ENCODE assay signal across 19 cellular contexts in the genomic region with DNA sequence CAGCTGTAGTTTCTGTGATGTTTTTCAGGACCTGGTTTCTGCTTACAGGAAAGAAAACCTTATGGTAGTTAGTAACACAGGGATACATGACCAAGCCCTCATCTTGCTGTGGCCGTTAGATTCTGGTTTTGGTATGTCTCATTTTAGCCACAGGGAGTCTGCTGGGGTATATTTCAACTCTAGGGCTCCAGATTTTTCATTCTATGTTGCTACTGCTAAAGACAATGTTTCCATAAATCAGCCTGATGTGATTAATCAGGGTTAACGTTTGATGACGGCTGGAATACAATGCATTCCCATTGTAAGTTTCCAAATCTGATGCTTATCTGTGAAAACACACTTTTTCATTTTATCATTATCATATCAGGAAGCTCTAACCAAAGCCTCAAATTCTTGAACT. TPM values are rescaled to one million over a fixed set of nuclear protein-coding genes. Genes with fewer than 3 reads are reported as not detected.
DNase-seq lines count a peak whose midpoint lies in the region; ATAC-seq and TF ChIP-seq lines count a peak whose summit lies in the region.
"Had no signal": no experiment of that assay in that cellular context is flagged by ENCODE, and none has a peak within 500 bp of the region (broad histone marks: within the 10 kb centered on the region; RNA-seq: fewer than 3 reads in every experiment).

No MANE protein-coding gene starts in this region.

- dilution Hi-C loops in mammary epithelial cell (cut with HindIII; ENCODE audit: low sequenced_read_pairs) = no loop called here

- no peak overlapping the region for H3K27ac ChIP-seq in mammary epithelial cell (ENCODE audit: insufficient read depth, low read depth, low read length)
- no peak overlapping the region for H3K27ac ChIP-seq in SK-N-SH (ENCODE audit: low read depth in 2 of 2, low read length in 1 of 2)
- H3K27ac ChIP-seq: transverse colon had no signal

- no peaks in the 10 kb centered on the region for H3K9me2 ChIP-seq in SK-N-SH

- ATAC-seq in mucosa of descending colon = no peak
- no peak for ATAC-seq in GM18505 (IDR thresholded peaks at IDR 0.05; ENCODE audit: unreplicated experiment)
- no peak for ATAC-seq in GM18867 (IDR thresholded peaks at IDR 0.05; ENCODE audit: unreplicated experiment)
- ATAC-seq: T-helper 17 cell had no signal

- H3K27me3 ChIP-seq in mammary epithelial cell (ENCODE audit: insufficient read depth, low read length) = no peaks in the 10 kb centered on the region
- H3K27me3 ChIP-seq in SK-N-SH (ENCODE audit: insufficient read depth) = no peaks in the 10 kb centered on the region
- H3K27me3 ChIP-seq: transverse colon had no signal

- WGBS in mammary epithelial cell (ENCODE audit: low coverage, missing lambda C conversion rate) = 3% methylated on average over 3 of the region's 3 CpGs
- 43% methylated on average over 3 of the region's 3 CpGs for WGBS in SK-N-SH (ENCODE audit: low lambda C conversion rate)

- intact Hi-C loops in mammary epithelial cell (cut with micrococcal nuclease) = loop anchor here (10.0 kb wide), 1 partner anchor 595 kb away; no protein-coding TSS in a partner anchor
- intact Hi-C loops in MCF 10A (cut with micrococcal nuclease) = no loop called here
- intact Hi-C loops in mucosa of descending colon (cut with DNase I, micrococcal nuclease) = no loop called here

- BruUV-seq in mammary epithelial cell (replicated peaks; lab: Mats Ljungman, UMichigan) (no TSS peak), MCF 10A (replicated peaks; lab: Mats Ljungman, UMichigan) (no TSS peak)

- no peak for TF ChIP-seq POLR2A in GM18505 (IDR thresholded peaks at IDR 0.05; ENCODE audit: borderline replicate concordance, extremely low read depth, insufficient read depth, insufficient read length)

- H4K20me1 ChIP-seq in mammary epithelial cell (ENCODE audit: insufficient read depth, low read length) (no peaks in the 10 kb centered on the region), SK-N-SH (ENCODE audit: insufficient read depth) (no peaks in the 10 kb centered on the region)

- peaks cover 16% of the 10 kb centered on the region for H3K4me1 Mint-ChIP-seq in MCF 10A (ENCODE audit: insufficient read depth, unreplicated experiment)
- peaks cover 25% of the 10 kb centered on the region for H3K4me1 Mint-ChIP-seq in chondrocyte (ENCODE audit: low read depth)

- no peak for TF ChIP-seq CTCF in mammary epithelial cell (conservative IDR thresholded peaks at IDR 0.05 in 1 of 2, IDR thresholded peaks at IDR 0.05 in 1 of 2; ENCODE audit: extremely low read depth in 1 of 2, insufficient read depth in 1 of 2, low read depth in 1 of 2, low read length in 2 of 2)
- no peak for TF ChIP-seq CTCF in MCF 10A (IDR thresholded peaks at IDR 0.05; ENCODE audit: unreplicated experiment)
- no peak for TF ChIP-seq CTCF in SK-N-SH (IDR thresholded peaks at IDR 0.05)
- TF ChIP-seq CTCF in chondrocyte (IDR thresholded peaks at IDR 0.05) = no peak
- TF ChIP-seq CTCF in mucosa of descending colon (IDR thresholded peaks at IDR 0.05) = no peak

- no peaks in the 10 kb centered on the region for H3K36me3 ChIP-seq in mammary epithelial cell (ENCODE audit: insufficient read depth, low read length)
- H3K36me3 ChIP-seq in SK-N-SH (replicated peaks in 1 of 2; ENCODE audit: control insufficient read depth in 1 of 2, insufficient read depth in 2 of 2, low read length in 1 of 2) = no peaks in the 10 kb centered on the region
- H3K36me3 ChIP-seq in mucosa of descending colon (ENCODE audit: low read depth) = no peaks in the 10 kb centered on the region
- H3K36me3 ChIP-seq: transverse colon had no signal

- H3K9me3 ChIP-seq in mammary epithelial cell (replicated peaks; ENCODE audit: insufficient read depth, low read length) = no peaks in the 10 kb centered on the region
- no peaks in the 10 kb centered on the region; the same call in 1 of the 2 replicates for H3K9me3 ChIP-seq in SK-N-SH
- no peaks in the 10 kb centered on the region for H3K9me3 ChIP-seq in mucosa of descending colon
- H3K9me3 ChIP-seq: transverse colon had no signal

- no peak overlapping the region for H3K4me3 Mint-ChIP-seq in MCF 10A (ENCODE audit: unreplicated experiment)
- H3K4me3 Mint-ChIP-seq in chondrocyte (ENCODE audit: unreplicated experiment) = no peak overlapping the region
- H3K4me3 Mint-ChIP-seq: brain; CD4-positive, CD25-positive, alpha-beta regulatory T cell; dendritic cell treated with granulocyte-macrophage colony-stimulating factor and Interleukin-4, amounts not matched to agents 40 ng/mL and 50 ng/mL, for 4 days; WTC11 had no signal

- TF ChIP-seq RAD21 in SK-N-SH (IDR thresholded peaks at IDR 0.05; ENCODE audit: low read length) = no peak

- H3K79me2 ChIP-seq in mammary epithelial cell (ENCODE audit: insufficient read depth, low read length) = no peaks in the 10 kb centered on the region
- H3K79me2 ChIP-seq in SK-N-SH (ENCODE audit: insufficient read depth) = no peaks in the 10 kb centered on the region

- peak overlapping the region; percentile 22 for H2AFZ ChIP-seq in mammary epithelial cell (ENCODE audit: low read depth, low read length)
- no peak overlapping the region for H2AFZ ChIP-seq in SK-N-SH (ENCODE audit: low read depth)

- CTCF ChIA-PET in mammary epithelial cell (lab: Charles Lee; ENCODE audit: low non-redundant PET) (no interaction called here), MCF 10A (lab: Yijun Ruan, JAX) (interaction anchor here (0.6 to 5.5 kb wide), 56 partner anchors 9 to 686 kb away, joined by 3 to 74 read pairs (median 5); a partner anchor contains a TSS), SK-N-SH (lab: Yijun Ruan, JAX) (interaction anchor here (0.7 to 3.9 kb wide), 18 partner anchors 9 to 424 kb away, joined by 3 to 29 read pairs (median 4); a partner anchor contains a TSS)

- POLR2A ChIA-PET in MCF 10A (lab: Yijun Ruan, JAX) (interaction anchor here (0.7 to 2.5 kb wide), 5 partner anchors 11 to 529 kb away, joined by 3 to 7 read pairs (median 4); a partner anchor contains a TSS), SK-N-SH (lab: Yijun Ruan, JAX) (interaction anchor here (1.0 kb wide), 1 partner anchor 8 kb away, joined by 3 read pairs; no protein-coding TSS in a partner anchor)

- H3K27ac Mint-ChIP-seq in MCF 10A (ENCODE audit: low read depth, unreplicated experiment) (no peak overlapping the region), chondrocyte (ENCODE audit: unreplicated experiment) (peak overlapping the region; percentile 12)
- H3K27ac Mint-ChIP-seq: CD4-positive, CD25-positive, alpha-beta regulatory T cell; dendritic cell treated with granulocyte-macrophage colony-stimulating factor and Interleukin-4, amounts not matched to agents 40 ng/mL and 50 ng/mL, for 4 days; WTC11 had no signal

- H3K9me3 Mint-ChIP-seq in MCF 10A (ENCODE audit: unreplicated experiment) (peaks cover 7% of the 10 kb centered on the region), chondrocyte (ENCODE audit: low read depth) (peaks cover 7% of the 10 kb centered on the region)

- DNase-seq in mammary epithelial cell (peak; percentile 15), MCF 10A (ENCODE audit: unreplicated experiment) (no peak), SK-N-SH (no peak), chondrocyte (ENCODE audit: low spot score) (no peak), mucosa of descending colon (no peak), NCI-H2029 (lab: John Stamatoyannopoulos, UW) (no peak)
- DNase-seq: activated naive CD4-positive, alpha-beta T cell treated with anti-CD3 and anti-CD28 coated beads, Interleukin-2, amount 50 U/mL, for 16 hours; DMS79; NCI-H1048; NCI-H2081; stimulated activated naive CD4-positive, alpha-beta T cell; T-helper 17 cell; transverse colon had no signal

- H3K27me3 Mint-ChIP-seq in MCF 10A (ENCODE audit: insufficient read depth, unreplicated experiment) = no peaks in the 10 kb centered on the region
- H3K27me3 Mint-ChIP-seq in chondrocyte (ENCODE audit: low read depth) = no peaks in the 10 kb centered on the region
- H3K27me3 Mint-ChIP-seq: CD4-positive, CD25-positive, alpha-beta regulatory T cell; T-helper 17 cell had no signal

- H3K4me3 ChIP-seq in mammary epithelial cell (replicated peaks in 1 of 3; ENCODE audit: insufficient read depth in 1 of 3, low read depth in 2 of 3, low read length in 3 of 3) (no peak overlapping the region), SK-N-SH (ENCODE audit: low read depth in 2 of 2, low read length in 1 of 2) (no peak overlapping the region), mucosa of descending colon (no peak overlapping the region)
- H3K4me3 ChIP-seq: transverse colon had no signal

- H3K4me1 ChIP-seq in mammary epithelial cell (ENCODE audit: insufficient read depth, low read length) (peaks cover 22% of the 10 kb centered on the region), SK-N-SH (ENCODE audit: control insufficient read depth in 1 of 2, insufficient read depth in 2 of 2, low read depth in 1 of 2, low read length in 1 of 2) (no peaks in the 10 kb centered on the region), mucosa of descending colon (ENCODE audit: low read depth) (peaks cover 6% of the 10 kb centered on the region)

- peaks cover 4% of the 10 kb centered on the region for H3F3A ChIP-seq in SK-N-SH (replicated peaks; ENCODE audit: insufficient read depth)

- no peak overlapping the region for H3K9ac ChIP-seq in mammary epithelial cell (ENCODE audit: insufficient read depth, low read length)
- H3K9ac ChIP-seq in SK-N-SH = no peak overlapping the region

- H3K4me2 ChIP-seq in mammary epithelial cell (ENCODE audit: insufficient read depth, low read depth, low read length) (no peak overlapping the region), SK-N-SH (no peak overlapping the region)

- H3K36me3 Mint-ChIP-seq in MCF 10A (ENCODE audit: insufficient read depth, unreplicated experiment) (no peaks in the 10 kb centered on the region), chondrocyte (ENCODE audit: low read depth) (peaks cover 4% of the 10 kb centered on the region)
- H3K36me3 Mint-ChIP-seq: brain; CD4-positive, CD25-positive, alpha-beta regulatory T cell; WTC11 had no signal

- in situ Hi-C loops in mammary epithelial cell (cut with MboI; ENCODE audit: low sequenced_read_pairs in 2 of 2) = loop anchor here in 1 of 2 donors (10.0 kb wide), 1 partner anchor 115 kb away; a partner anchor contains a TSS

- no peak for TF ChIP-seq EP300 in SK-N-SH (IDR thresholded peaks at IDR 0.05; ENCODE audit: borderline replicate concordance in 1 of 2, low read depth in 1 of 2, low read length in 1 of 2)

TF ChIP-seq in SK-N-SH, 30 proteins besides CTCF, POLR2A, EP300 and RAD21 (continues in another document):
- TF ChIP-seq MEF2A (IDR thresholded peaks at IDR 0.05; ENCODE audit: borderline replicate concordance, low read depth) = no peak

RNA-seq across cellular contexts. Expression of a gene that starts 48.2 kb away (rescaled TPM):
- total RNA-seq in mammary epithelial cell (100 to 1,000 TPM; 103 to 142 TPM), MCF 10A (2022) (53.1 and 91.1 TPM in 2 replicates), chondrocyte (261 to 304 TPM (median 302 TPM) in 3 replicates), mucosa of descending colon (10 to 100 TPM; 47.0 to 65.0 (median 56.1) TPM)
- polyA plus RNA-seq in mammary epithelial cell (134 TPM), SK-N-SH (2012; rRNA removed) (67.2 and 73.5 TPM in 2 replicates)
- polyA minus RNA-seq in mammary epithelial cell = 255 TPM
- 48.5 and 58.5 TPM in 2 replicates for polyA plus RNA-seq in SK-N-SH (2012; cell fraction: cytosol; rRNA removed)
- polyA plus RNA-seq in SK-N-SH (2012; cell fraction: nucleus; rRNA removed) = 71.2 and 94.8 TPM in 2 replicates
- total RNA-seq: CD4-positive, CD25-positive, alpha-beta regulatory T cell had no signal
- polyA plus RNA-seq: CD4-positive, CD25-positive, alpha-beta regulatory T cell had no signal
